ENCODE assay signal across 25 cellular contexts in genomic region chr11:133230446-133230845, GRCh38.
"Had no signal": no experiment of that assay in that cellular context is flagged by ENCODE, and none has a peak within 500 bp of the region (broad histone marks: within the 10 kb centered on the region; RNA-seq: fewer than 3 reads in every experiment).

No MANE protein-coding gene starts in this region.

- H3K9me3 ChIP-seq: MG63, SJCRH30 had no signal

- FAIRE-seq: TTC549 had no signal

- H3K27me3 ChIP-seq: brain microvascular endothelial cell, MG63, SJCRH30 had no signal

- H3K27ac ChIP-seq: brain microvascular endothelial cell, SJCRH30, SK-N-MC had no signal

- DNase-seq: activated CD4-positive, alpha-beta T cell treated with anti-CD3 and anti-CD28 coated beads, Interleukin-2, amount 10 ng/mL, durations not matched to agents 24 days and 14 days; activated CD4-positive, alpha-beta T cell treated with anti-CD3 and anti-CD28 coated beads, Interleukin-2, amount 50 U/mL, for 4 hours; activated CD8-positive, alpha-beta T cell treated with anti-CD3 and anti-CD28 coated beads for 36 hours; activated effector memory CD4-positive, alpha-beta T cell treated with Interleukin-2 at 50 U/mL for 16 hours; activated naive CD4-positive, alpha-beta T cell treated with anti-CD3 and anti-CD28 coated beads, Interleukin-2, amount 50 U/mL, for 16 hours; activated naive CD8-positive, alpha-beta T cell treated with anti-CD3 and anti-CD28 coated beads for 36 hours; activated T-cell treated with anti-CD3 and anti-CD28 coated beads, Interleukin-2, amount 50 U/mL, for 4 hours; amniotic stem cell; aorta; brain microvascular endothelial cell; central memory CD4-positive, alpha-beta T cell; Karpas-422; MG63; NCI-H1048; NCI-H1105 treated with DMSO at 0.1 percent for 48 hours; NCI-H1436; NCI-H1694; NCI-H1930; NCI-H345; NCI-H524 treated with DMSO at 0.1 percent for 48 hours; SHP77; SJCRH30 had no signal

- H3K4me3 ChIP-seq: MG63, SJCRH30, SK-N-MC had no signal

- H3K36me3 ChIP-seq: brain microvascular endothelial cell, MG63, SJCRH30 had no signal

- H3K4me1 ChIP-seq: SJCRH30 had no signal

- ATAC-seq: activated CD8-positive, alpha-beta T cell treated with anti-CD3 and anti-CD28 coated beads for 36 hours; activated T-cell treated with anti-CD3 and anti-CD28 coated beads, Interleukin-2, amount 50 U/mL, for 4 hours; Panc1 had no signal
